8 cellular contexts compared by ENCODE assay signal in the genomic region with DNA sequence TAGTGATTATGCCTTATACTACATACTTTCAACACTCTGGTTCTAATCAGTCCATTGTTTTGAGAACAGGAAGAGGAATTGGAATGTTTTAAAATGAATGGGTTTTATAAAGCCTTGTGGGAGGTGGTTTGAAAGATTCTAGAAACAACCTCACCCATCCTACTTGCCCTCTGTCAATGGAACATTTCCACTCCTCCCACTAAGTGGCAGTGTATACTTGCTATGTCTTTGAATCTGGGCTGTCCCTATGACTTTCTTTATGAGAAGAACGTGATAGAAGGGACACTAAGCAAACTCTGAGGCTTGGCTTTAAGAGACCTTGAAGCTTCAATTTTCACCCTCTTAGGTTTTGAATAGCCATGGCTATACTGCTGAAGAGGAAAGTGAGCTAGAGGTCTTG.
A peak's percentile ranks its signal among the peaks of the same experiment; 100 is the strongest.
DNase-seq lines count a peak whose midpoint lies in the region; ATAC-seq and TF ChIP-seq lines count a peak whose summit lies in the region.

No MANE protein-coding gene starts in this region.

- no peaks in the 10 kb centered on the region for H3K27me3 Mint-ChIP-seq in T-cell

- no peak overlapping the region for H3K4me3 ChIP-seq in astrocyte of the spinal cord (ENCODE audit: low read depth, low read length)

- TF ChIP-seq CTCF in GM10266 (IDR thresholded peaks at IDR 0.05; ENCODE audit: control insufficient read depth, insufficient read depth, low read depth, missing control alignments) (peak; percentile 37), astrocyte of the spinal cord (IDR thresholded peaks at IDR 0.05; ENCODE audit: low read depth, low read length) (peak; percentile 36)

- no peaks in the 10 kb centered on the region for H3K36me3 Mint-ChIP-seq in T-cell

- no peak overlapping the region for H3K4me3 Mint-ChIP-seq in T-cell

- CTCF ChIA-PET in T-cell (lab: Charles Lee) = no interaction called here

- in situ Hi-C loops in astrocyte of the spinal cord (cut with HindIII; ENCODE audit: low sequenced_read_pairs) = no loop called here

- H3K9me3 Mint-ChIP-seq in T-cell = peaks cover 0 to 6% (median 0%) of the 10 kb centered on the region in 3 donors

- H3K27ac Mint-ChIP-seq in T-cell = no peak overlapping the region

- DNase-seq in GM10266 (ENCODE audit: extremely low spot score) (no peak), NAMALWA (ENCODE audit: low spot score) (peak; percentile 1), astrocyte of the spinal cord (ENCODE audit: low read depth, low spot score) (peak; percentile 34), lung microvascular endothelial cell (ENCODE audit: low read depth in 2 of 2) (peak; percentile 74 to 86), GM03348 (ENCODE audit: low spot score) (no peak), nucleus accumbens (lab: John Stamatoyannopoulos, UW) (no peak), T-cell (no peak)

- POLR2A ChIA-PET in T-cell (lab: Charles Lee) = no interaction called here

- H3K4me1 Mint-ChIP-seq in T-cell = no peaks in the 10 kb centered on the region

- ATAC-seq in HG02588 (IDR thresholded peaks at IDR 0.05; ENCODE audit: unreplicated experiment) (no peak), T-cell (replicated peaks in 1 of 4) (no peak)

Comparison
In these comparisons a context has a peak if more than half of its experiments do, and no peak if none do; other contexts are left out.
1. DNase-seq: peak in NAMALWA (single experiment), astrocyte of the spinal cord (single experiment) and lung microvascular endothelial cell (2 of 2); none in GM10266 (single experiment), GM03348 (single experiment), nucleus accumbens (0 of 56) and T-cell (0 of 34).